ENCODE assay signal across 8 cellular contexts in the genomic region with DNA sequence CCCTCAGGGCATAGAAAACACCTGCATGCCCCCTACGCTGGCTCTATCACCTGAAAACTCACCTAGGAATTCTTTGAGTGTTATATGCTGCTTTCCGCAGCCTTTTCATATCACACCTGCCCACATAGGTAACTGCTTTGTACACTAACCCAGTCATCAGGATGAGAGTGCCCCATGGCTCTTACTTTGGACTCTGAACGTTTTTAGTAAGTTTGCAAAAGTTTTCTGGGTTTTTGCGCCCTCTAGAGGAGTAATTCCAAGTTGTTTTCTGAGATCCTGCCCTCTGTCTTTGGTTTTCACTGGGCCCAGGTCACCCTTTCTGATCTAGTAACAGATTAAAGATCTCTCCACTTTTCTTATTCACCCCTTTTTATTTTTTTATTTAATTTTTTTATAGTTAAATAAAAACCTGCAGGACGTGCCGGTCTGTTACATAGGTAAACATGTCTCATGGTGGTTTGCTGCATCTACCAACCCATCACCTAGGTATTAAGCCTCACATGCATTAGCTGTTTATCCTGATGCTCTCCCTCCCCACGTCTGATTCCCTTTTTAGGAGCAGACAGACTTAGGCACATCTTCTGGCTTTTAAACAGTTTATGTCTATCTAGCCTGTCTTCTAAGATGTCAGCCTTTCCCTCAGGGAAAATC.
DNase-seq lines count a peak whose midpoint lies in the region; ATAC-seq, FAIRE-seq and TF ChIP-seq lines count a peak whose summit lies in the region.

No MANE protein-coding gene starts in this region.

- no peak for FAIRE-seq in frontal cortex (lab: Jason Lieb, UNC)

- no peak for TF ChIP-seq CTCF in omental fat pad (IDR thresholded peaks at IDR 0.05)

- DNase-seq in COLO829 (ENCODE audit: low spot score) (peak; percentile 21), HT-29 (ENCODE audit: low spot score) (peak; percentile 92), SK-MEL-5 (ENCODE audit: low read depth, low spot score) (peak; percentile 72), frontal cortex (ENCODE audit: low spot score in 2 of 2) (peak; percentile 8 to 12), omental fat pad (ENCODE audit: low spot score) (no peak)
- peak in 1 of 2 donors; percentile 16 for DNase-seq in stimulated activated naive CD8-positive, alpha-beta T cell treated with anti-CD3 and anti-CD28 coated beads, Interleukin-15, amount 100 ng/mL, for 72 hours

- in situ Hi-C loops in SK-MEL-5 (cut with HindIII; ENCODE audit: low pct_unique_long_range_greater_than_20kb, low sequenced_read_pairs) = no loop called here

- H3K27ac Mint-ChIP-seq in stimulated activated naive CD8-positive, alpha-beta T cell treated with anti-CD3 and anti-CD28 coated beads, Interleukin-15, amount 100 ng/mL, for 72 hours = no peak overlapping the region

- H3K4me3 Mint-ChIP-seq in stimulated activated naive CD8-positive, alpha-beta T cell treated with anti-CD3 and anti-CD28 coated beads, Interleukin-15, amount 100 ng/mL, for 72 hours = no peak overlapping the region

- H3K4me1 Mint-ChIP-seq in stimulated activated naive CD8-positive, alpha-beta T cell treated with anti-CD3 and anti-CD28 coated beads, Interleukin-15, amount 100 ng/mL, for 72 hours = no peaks in the 10 kb centered on the region

- peaks cover 7% of the 10 kb centered on the region for H3K27me3 Mint-ChIP-seq in stimulated activated naive CD8-positive, alpha-beta T cell treated with anti-CD3 and anti-CD28 coated beads, Interleukin-15, amount 100 ng/mL, for 72 hours

- ATAC-seq in GM18517 (IDR thresholded peaks at IDR 0.05; ENCODE audit: unreplicated experiment) (peak; percentile 74), GM21528 (IDR thresholded peaks at IDR 0.05; ENCODE audit: low FRiP score, unreplicated experiment) (no peak), omental fat pad (ENCODE audit: low FRiP score) (no peak)
- ATAC-seq in stimulated activated naive CD8-positive, alpha-beta T cell treated with anti-CD3 and anti-CD28 coated beads, Interleukin-15, amount 100 ng/mL, for 72 hours = peak; percentile 42

- H3K9me3 Mint-ChIP-seq in stimulated activated naive CD8-positive, alpha-beta T cell treated with anti-CD3 and anti-CD28 coated beads, Interleukin-15, amount 100 ng/mL, for 72 hours = no peaks in the 10 kb centered on the region

Comparison
In these comparisons a context has a peak if more than half of its experiments do, and no peak if none do; other contexts are left out.
1. ATAC-seq: peak in GM18517 (single experiment) and stimulated activated naive CD8-positive, alpha-beta T cell treated with anti-CD3 and anti-CD28 coated beads, Interleukin-15, amount 100 ng/mL, for 72 hours (single experiment); none in GM21528 (single experiment) and omental fat pad (single experiment).